Comparison of ENCODE assay signal across 8 cellular contexts in the genomic region with DNA sequence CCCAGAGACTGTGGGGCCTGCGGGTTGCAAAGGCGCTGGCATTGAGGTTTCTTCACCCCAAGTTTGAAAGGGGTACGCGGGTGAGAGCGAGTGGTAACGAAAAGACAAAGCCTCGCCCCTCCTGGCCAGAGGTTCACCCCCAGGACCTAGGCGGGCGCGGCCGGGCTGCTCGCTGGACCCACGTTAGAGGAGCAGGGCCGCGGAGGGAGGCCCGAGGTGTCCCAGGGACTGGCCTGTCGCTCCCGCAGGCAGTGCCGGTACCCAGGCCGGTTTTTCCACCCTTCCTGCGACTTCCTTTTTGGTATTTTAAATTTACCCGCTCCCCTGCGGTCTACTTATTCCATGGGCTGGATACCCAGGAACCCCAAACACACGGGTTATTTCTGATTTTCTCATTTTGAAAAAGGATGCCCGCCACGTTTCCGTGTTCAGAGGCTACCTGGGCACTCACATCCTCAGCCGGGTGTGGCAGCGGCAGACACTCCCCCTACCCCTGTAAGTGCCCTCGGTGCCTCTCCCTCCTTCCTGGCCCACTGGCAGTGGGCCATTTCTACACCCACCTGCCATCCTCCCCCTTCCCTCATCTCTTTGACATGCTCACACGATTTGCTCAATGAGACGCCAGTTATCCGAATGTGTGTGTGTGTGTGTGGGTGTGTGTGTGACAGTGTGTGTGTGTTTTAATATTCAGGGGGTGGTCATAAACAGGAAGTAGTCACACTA. TPM values are rescaled to one million over a fixed set of nuclear protein-coding genes. Genes with fewer than 3 reads are reported as not detected.
DNase-seq lines count a peak whose midpoint lies in the region; ATAC-seq and TF ChIP-seq lines count a peak whose summit lies in the region.

No MANE protein-coding gene starts in this region.

- intact Hi-C loops in A673 (cut with micrococcal nuclease; ENCODE audit: unreplicated experiment): loop anchor here (10.0 kb wide), 1 partner anchor 298 kb away; no protein-coding TSS in a partner anchor

- no peak overlapping the region for H3K27ac ChIP-seq in A673 (ENCODE audit: low read depth, low read length, poor library complexity, severe bottlenecking)
- H3K27ac ChIP-seq in mesodermal cell (ENCODE audit: low read depth, low read length, severe bottlenecking): no peak overlapping the region

- BruUV-seq in A673 (replicated peaks; lab: Mats Ljungman, UMichigan): no TSS peak

- H3K36me3 ChIP-seq in A673 (ENCODE audit: insufficient read depth, low read length, poor library complexity, severe bottlenecking): no peaks in the 10 kb centered on the region
- peaks cover 9% of the 10 kb centered on the region for H3K36me3 ChIP-seq in mesodermal cell (ENCODE audit: control insufficient read depth, insufficient read depth, low read length)

- no peak for TF ChIP-seq CTCF in A673 (conservative IDR thresholded peaks at IDR 0.05; ENCODE audit: low read depth, low read length)
- TF ChIP-seq CTCF in cardiac fibroblast (IDR thresholded peaks at IDR 0.05; ENCODE audit: low read depth, low read length): no peak
- TF ChIP-seq CTCF in GM20000 (IDR thresholded peaks at IDR 0.05; ENCODE audit: extremely low read depth, missing control alignments): no peak

- CTCF ChIA-PET in A673 (lab: Charles Lee): interaction anchor here (0.7 to 0.9 kb wide), 4 partner anchors 10 to 533 kb away, joined by 3 to 11 read pairs (median 8); partner anchors contain the start of gene FOXC2

- H3K4me3 ChIP-seq in A673 (ENCODE audit: low read depth, low read length, poor library complexity, severe bottlenecking) (peak overlapping the region; percentile 54), cardiac fibroblast (replicated peaks in 1 of 2; ENCODE audit: low read depth in 2 of 2, low read length in 2 of 2) (peak overlapping the region; percentile 57 to 67), mesodermal cell (ENCODE audit: extremely low read depth, insufficient read depth, low read length, poor library complexity, severe bottlenecking) (peak overlapping the region; percentile 58)

- no peak for ATAC-seq in GM19395 (IDR thresholded peaks at IDR 0.05; ENCODE audit: unreplicated experiment)

- WGBS in mesodermal cell (ENCODE audit: insufficient coverage in 2 of 2), 2 experiments: 3 to 4% methylated on average over 27 to 28 of the region's 33 CpGs

- H3K27me3 ChIP-seq in A673 (replicated peaks; ENCODE audit: insufficient read depth, low read depth, low read length, poor library complexity): no peaks in the 10 kb centered on the region

- POLR2A ChIA-PET in A673 (lab: Charles Lee; ENCODE audit: low non-redundant PET): interaction anchor here (0.5 kb wide), 1 partner anchor 741 kb away, joined by 5 read pairs; no protein-coding TSS in a partner anchor

- no peak for DNase-seq in A673 (ENCODE audit: low spot score)
- peak; percentile 29 for DNase-seq in HK-2 (ENCODE audit: unreplicated experiment)
- peak in 1 of 2 donors; percentile 43 for DNase-seq in cardiac fibroblast (ENCODE audit: low read depth in 2 of 2)
- no peak for DNase-seq in UCSD-AML1 (lab: John Stamatoyannopoulos, UW; ENCODE audit: unreplicated experiment)
- no peak for DNase-seq in GM20000 (ENCODE audit: low spot score)
- no peak for DNase-seq in GM19238 (ENCODE audit: insufficient read length, low spot score)

- peaks cover 17% of the 10 kb centered on the region for H3K4me1 ChIP-seq in A673 (ENCODE audit: insufficient read depth, low read length, poor library complexity, severe bottlenecking)
- H3K4me1 ChIP-seq in mesodermal cell (ENCODE audit: control insufficient read depth, insufficient read depth, low read length, poor library complexity, severe bottlenecking): peaks cover 59% of the 10 kb centered on the region

- no peaks in the 10 kb centered on the region for H3K9me3 ChIP-seq in A673 (ENCODE audit: low read depth, low read length, poor library complexity, severe bottlenecking)
- H3K9me3 ChIP-seq in mesodermal cell (ENCODE audit: control insufficient read depth, low read length): no peaks in the 10 kb centered on the region

RNA-seq across cellular contexts. Expression of gene FOXL1, which starts 1.6 kb away (rescaled TPM):
- 0.13 and 0.20 TPM in 2 replicates for total RNA-seq in A673 (2021)
- polyA plus RNA-seq in mesodermal cell (2013, experiment 1 of 2): 3.8 TPM
- polyA plus RNA-seq in mesodermal cell (2013, experiment 2 of 2): 2.6 TPM

RNA-seq across cellular contexts. Expression of gene FOXC2, which starts 10.1 kb away (rescaled TPM):
- total RNA-seq in A673 (2021): 0.13 and 0.34 TPM in 2 replicates
- polyA plus RNA-seq in mesodermal cell (2013, experiment 1 of 2): 12.3 TPM
- 9.1 TPM for polyA plus RNA-seq in mesodermal cell (2013, experiment 2 of 2)

RNA-seq across cellular contexts. Expression of gene MTHFSD, which starts 21.7 kb away (rescaled TPM):
- 26.5 and 27.5 TPM in 2 replicates for total RNA-seq in A673 (2021)
- 19.2 TPM for polyA plus RNA-seq in mesodermal cell (2013, experiment 1 of 2)
- 17.6 TPM for polyA plus RNA-seq in mesodermal cell (2013, experiment 2 of 2)
